ENCODE assay signal across 32 cellular contexts in the genomic region with DNA sequence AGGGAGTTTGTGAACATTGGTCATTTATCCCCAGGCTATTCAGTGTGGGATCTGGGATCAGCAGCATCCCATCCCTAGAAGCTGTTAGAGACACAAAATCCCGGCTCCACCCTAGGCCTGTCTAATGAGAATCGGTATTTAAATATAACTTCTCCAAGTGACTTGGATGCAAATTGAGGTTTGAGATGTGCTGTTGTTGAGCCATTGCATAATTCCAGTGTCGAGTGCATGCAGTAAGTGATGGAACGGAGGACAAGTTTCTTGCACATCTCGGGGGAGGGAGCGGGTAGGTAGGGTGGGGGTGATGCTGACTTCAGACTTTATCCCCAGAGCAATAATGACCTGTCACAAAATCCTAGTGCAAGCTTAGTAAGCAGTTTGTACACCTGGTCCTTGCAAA.
"Had no signal": no experiment of that assay in that cellular context is flagged by ENCODE, and none has a peak within 500 bp of the region (broad histone marks: within the 10 kb centered on the region; RNA-seq: fewer than 3 reads in every experiment).

No MANE protein-coding gene starts in this region.

- H3K9me3 ChIP-seq: adrenal gland, ascending aorta, body of pancreas, breast epithelium had no signal

- H3K4me3 ChIP-seq: adrenal gland, ascending aorta, body of pancreas, breast epithelium, cardiac muscle cell had no signal

- DNase-seq: activated effector memory CD4-positive, alpha-beta T cell treated with anti-CD3 and anti-CD28 coated beads, Interleukin-2, amount 50 U/mL, for 16 hours; activated effector memory CD4-positive, alpha-beta T cell treated with Interleukin-2 at 50 U/mL for 16 hours; activated gamma-delta T cell; activated gamma-delta T cell treated with Interleukin-2 at 50 U/mL for 16 hours; activated naive CD4-positive, alpha-beta T cell; activated naive CD4-positive, alpha-beta T cell treated with anti-CD3 and anti-CD28 coated beads for 36 hours; activated naive CD4-positive, alpha-beta T cell treated with anti-CD3 and anti-CD28 coated beads, Interleukin-2, amount 10 ng/mL, durations not matched to agents 7 days and 5 days; activated naive CD4-positive, alpha-beta T cell treated with anti-CD3 and anti-CD28 coated beads, Interleukin-2, amount 50 U/mL, for 16 hours; activated naive CD4-positive, alpha-beta T cell treated with Interleukin-2 at 50 U/mL for 16 hours; activated naive CD8-positive, alpha-beta T cell treated with anti-CD3 and anti-CD28 coated beads for 36 hours; activated naive CD8-positive, alpha-beta T cell treated with anti-CD3 and anti-CD28 coated beads, Interleukin-2, amount 10 ng/mL, durations not matched to agents 7 days and 5 days; activated naive CD8-positive, alpha-beta T cell treated with anti-CD3 and anti-CD28 coated beads, Interleukin-2, amount 50 U/mL, for 24 hours; activated T-cell treated with anti-CD3 and anti-CD28 coated beads, Interleukin-2, amount 50 U/mL, for 1 hour; activated T-cell treated with anti-CD3 and anti-CD28 coated beads, Interleukin-2, amount 50 U/mL, for 24 hours; activated T-cell treated with anti-CD3 and anti-CD28 coated beads, Interleukin-2, amount 50 U/mL, for 4 hours; activated T-cell treated with anti-CD3 and anti-CD28 coated beads, Interleukin-2, amount 50 U/mL, for 48 hours; activated T-cell treated with anti-CD3 and anti-CD28 coated beads, Interleukin-2, amount 50 U/mL, for 72 hours; adrenal gland; amniotic stem cell; amygdala; anterior cingulate cortex; aorta; body of pancreas; brain microvascular endothelial cell; central memory CD4-positive, alpha-beta T cell; cerebellar nuclear complex had no signal

- ATAC-seq: activated naive CD4-positive, alpha-beta T cell treated with anti-CD3 and anti-CD28 coated beads, Interleukin-2, amount 50 U/mL, for 72 hours; activated naive CD8-positive, alpha-beta T cell treated with anti-CD3 and anti-CD28 coated beads, Interleukin-2, amount 50 U/mL, for 24 hours; activated T-cell treated with anti-CD3 and anti-CD28 coated beads, Interleukin-2, amount 50 U/mL, for 4 hours; activated T-cell treated with anti-CD3 and anti-CD28 coated beads, Interleukin-2, amount 50 U/mL, for 72 hours; activated T-helper 17 cell treated with anti-CD3 and anti-CD28 coated beads, Interleukin-2, amount 50 U/mL, for 72 hours; body of pancreas had no signal

- H3K27ac ChIP-seq: ascending aorta, body of pancreas, brain microvascular endothelial cell, breast epithelium, cardiac muscle cell had no signal

- H3K4me1 ChIP-seq: body of pancreas, breast epithelium had no signal

- FAIRE-seq: colon had no signal

- H3K36me3 ChIP-seq: adrenal gland, ascending aorta, brain microvascular endothelial cell, breast epithelium, cardiac muscle cell had no signal

- H3K27me3 ChIP-seq: adrenal gland, ascending aorta, body of pancreas, brain microvascular endothelial cell, breast epithelium, cardiac muscle cell had no signal
